In genomic region chr17:19433727-19434340, GRCh38 we compare ENCODE assay signal across 18 cellular contexts. TPM values are rescaled to one million over a fixed set of nuclear protein-coding genes. Genes with fewer than 3 reads are reported as not detected.
DNase-seq lines count a peak whose midpoint lies in the region; ATAC-seq and TF ChIP-seq lines count a peak whose summit lies in the region.
"Had no signal": no experiment of that assay in that cellular context is flagged by ENCODE, and none has a peak within 500 bp of the region (broad histone marks: within the 10 kb centered on the region; RNA-seq: fewer than 3 reads in every experiment).

No MANE protein-coding gene starts in this region.

- H3K4me2 ChIP-seq in neural progenitor cell: peak overlapping the region; percentile 33
- H3K4me2 ChIP-seq: PC-9 had no signal

- no peaks in the 10 kb centered on the region for H3K36me3 Mint-ChIP-seq in WTC11
- H3K36me3 Mint-ChIP-seq in neural progenitor cell: no peaks in the 10 kb centered on the region
- H3K36me3 Mint-ChIP-seq: CD14-positive monocyte had no signal

- H3K9me3 Mint-ChIP-seq in WTC11: no peaks in the 10 kb centered on the region
- H3K9me3 Mint-ChIP-seq in neural progenitor cell: no peaks in the 10 kb centered on the region

- H3K4me1 Mint-ChIP-seq in WTC11 (peaks cover 59% of the 10 kb centered on the region), neural progenitor cell (peaks cover 40% of the 10 kb centered on the region)
- H3K4me1 Mint-ChIP-seq: CD14-positive monocyte had no signal

- H3K27ac Mint-ChIP-seq in WTC11: peak overlapping the region; percentile 60
- no peak overlapping the region for H3K27ac Mint-ChIP-seq in neural progenitor cell

- H2AFZ ChIP-seq in neural progenitor cell (replicated peaks): no peak overlapping the region
- H2AFZ ChIP-seq: PC-9 had no signal

- CTCF ChIA-PET in HEK293 (lab: Yijun Ruan, JAX): interaction anchor here (0.6 to 4.0 kb wide), 7 partner anchors 9 to 1220 kb away, joined by 3 to 22 read pairs (median 4); partner anchors contain the start of gene B9D1
- CTCF ChIA-PET in WTC11 (lab: Charles Lee): interaction anchor here (0.7 to 4.3 kb wide), 22 partner anchors 9 to 333 kb away, joined by 3 to 32 read pairs (median 5); partner anchors contain the start of genes ALDH3A2, B9D1 and SLC47A2

- WGBS in right cardiac atrium: 86% methylated on average over 2 of the region's 2 CpGs

- H3K4me1 ChIP-seq in HEK293 (ENCODE audit: control insufficient read depth, insufficient read depth, low read length) (no peaks in the 10 kb centered on the region), neural progenitor cell (peaks cover 63% of the 10 kb centered on the region), right cardiac atrium (ENCODE audit: control insufficient read depth, insufficient read depth, low read length) (no peaks in the 10 kb centered on the region)

- H3K27ac ChIP-seq in HEK293 (ENCODE audit: extremely low read depth, low read depth, low read length) (no peak overlapping the region), neural progenitor cell (no peak overlapping the region), right cardiac atrium (ENCODE audit: low read length) (no peak overlapping the region)
- H3K27ac ChIP-seq: PC-9 had no signal

- ATAC-seq in WTC11: peak; percentile 54
- ATAC-seq in HG03045 (IDR thresholded peaks at IDR 0.05; ENCODE audit: unreplicated experiment): no peak
- no peak for ATAC-seq in right cardiac atrium
- ATAC-seq: K562 had no signal

- no peaks in the 10 kb centered on the region for H3K27me3 ChIP-seq in neural progenitor cell
- H3K27me3 ChIP-seq in MG63: no peaks in the 10 kb centered on the region
- no peaks in the 10 kb centered on the region for H3K27me3 ChIP-seq in right cardiac atrium (ENCODE audit: control insufficient read depth, insufficient read depth)

- intact Hi-C loops in right cardiac atrium (cut with DNase I): no loop called here

- DNase-seq in GM12865 (ENCODE audit: low read depth) (no peak), WTC11 (ENCODE audit: low spot score) (no peak), neural progenitor cell (ENCODE audit: low spot score) (peak; percentile 27), MG63 (no peak), right cardiac atrium (no peak)
- DNase-seq: GOT3, NCI-H1048, NCI-H1436 treated with DMSO at 0.1 percent for 48 hours, NCI-H2081, NCI-H510A, NCI-H774, PC-9 had no signal

- H4K20me1 ChIP-seq in neural progenitor cell (ENCODE audit: low read depth): no peaks in the 10 kb centered on the region

- no peaks in the 10 kb centered on the region for H3K27me3 Mint-ChIP-seq in WTC11 (ENCODE audit: low read depth)
- no peaks in the 10 kb centered on the region for H3K27me3 Mint-ChIP-seq in neural progenitor cell (ENCODE audit: insufficient read depth, low read depth)

- TF ChIP-seq CTCF in GM12865 (IDR thresholded peaks at IDR 0.05; ENCODE audit: insufficient read depth, low read depth, low read length, missing control alignments) (peak; percentile 12), HEK293 (tag by site-specific recombination; IDR thresholded peaks at IDR 0.05) (peak; percentile 36; the same call in 1 of the 2 replicates), WTC11 (IDR thresholded peaks at IDR 0.05) (no peak), neural progenitor cell (IDR thresholded peaks at IDR 0.05) (peak; percentile 34)

- peaks cover 67% of the 10 kb centered on the region for H3F3A ChIP-seq in neural progenitor cell (ENCODE audit: low read depth)

- POLR2A ChIA-PET in HEK293 (lab: Yijun Ruan, JAX) (interaction anchor here (1.2 kb wide), 2 partner anchors 56 to 214 kb away, joined by 3 read pairs; partner anchors contain the start of genes ALDH3A2 and MAPK7), WTC11 (lab: Charles Lee) (interaction anchor here (2.0 kb wide), 1 partner anchor 56 kb away, joined by 10 read pairs; the partner anchor contains the start of gene MAPK7)

- H3K36me3 ChIP-seq in HEK293 (ENCODE audit: control insufficient read depth in 2 of 2, insufficient read depth in 1 of 2, low read length in 2 of 2) (no peaks in the 10 kb centered on the region), neural progenitor cell (no peaks in the 10 kb centered on the region), MG63 (no peaks in the 10 kb centered on the region)

- H3K79me2 ChIP-seq in neural progenitor cell (ENCODE audit: low read depth): no peaks in the 10 kb centered on the region

- H3K4me3 Mint-ChIP-seq in WTC11 (no peak overlapping the region; the same call in 1 of the 2 replicates), neural progenitor cell (peak overlapping the region; percentile 36)
- H3K4me3 Mint-ChIP-seq: CD14-positive monocyte had no signal

- no peak overlapping the region for H3K4me3 ChIP-seq in GM12865 (ENCODE audit: low read depth, low read length)
- no peak overlapping the region for H3K4me3 ChIP-seq in HEK293 (ENCODE audit: low read depth, low read length)
- no peak overlapping the region for H3K4me3 ChIP-seq in neural progenitor cell
- no peak overlapping the region for H3K4me3 ChIP-seq in MG63
- no peak overlapping the region for H3K4me3 ChIP-seq in right cardiac atrium (ENCODE audit: low read length)
- H3K4me3 ChIP-seq: K562, PC-9 had no signal

- H3K9me3 ChIP-seq in HEK293 (ENCODE audit: control insufficient read depth, insufficient read depth, low read depth, low read length) (no peaks in the 10 kb centered on the region), neural progenitor cell (ENCODE audit: low read depth) (no peaks in the 10 kb centered on the region), MG63 (no peaks in the 10 kb centered on the region), right cardiac atrium (ENCODE audit: control insufficient read depth, low read length) (no peaks in the 10 kb centered on the region)

- H3K9ac ChIP-seq in neural progenitor cell: no peak overlapping the region

TF ChIP-seq in HEK293, 187 proteins besides CTCF, POLR2A, EP300 and RAD21:
- no peak for TF ChIP-seq WT1 (tag by site-specific recombination; IDR thresholded peaks at IDR 0.05)
- TF ChIP-seq ZNF426 (tag by site-specific recombination; IDR thresholded peaks at IDR 0.05): no peak
- TF ChIP-seq ZNF239 (tag by site-specific recombination; IDR thresholded peaks at IDR 0.05): no peak
- no peak for TF ChIP-seq ZNF624 (tag by site-specific recombination; IDR thresholded peaks at IDR 0.05)
TF ChIP-seq in HEK293: peak in this region for 0.

TF ChIP-seq in WTC11, 78 proteins besides CTCF, POLR2A, EP300 and RAD21 (continues in another document):
- TF ChIP-seq STAT6 (CRISPR knock-in tag; conservative IDR thresholded peaks at IDR 0.05; ENCODE audit: low read depth) (no peak), EMX1 (CRISPR knock-in tag; IDR thresholded peaks at IDR 0.05) (no peak), TP53 (CRISPR knock-in tag; IDR thresholded peaks at IDR 0.05) (no peak), PREB (CRISPR knock-in tag; IDR thresholded peaks at IDR 0.05; ENCODE audit: borderline replicate concordance) (no peak), ERG (CRISPR knock-in tag; IDR thresholded peaks at IDR 0.05) (no peak)

RNA-seq across cellular contexts. Expression of gene RNF112, which starts 22.8 kb away (rescaled TPM):
- total RNA-seq in WTC11 (2021): 4.5 to 5.1 TPM (median 4.9 TPM) in 3 replicates
- total RNA-seq in neural progenitor cell (ENCODE audit: low replicate concordance): 0.86 and 1.8 TPM in 2 replicates
- total RNA-seq in MG63 (2014; rRNA removed; shearing (Covaris generic); ENCODE audit: low replicate concordance): not detected in 2 replicates
- 1 to 10 TPM; 2.5 to 6.3 (median 4.4) TPM for total RNA-seq in right cardiac atrium
- polyA plus RNA-seq in right cardiac atrium: 3.3 TPM
- total RNA-seq: HT1080, SK-MEL-5 had no signal
- polyA plus RNA-seq: CD14-positive monocyte, K562 had no signal

RNA-seq across cellular contexts. Expression of gene MFAP4, which starts 46.8 kb away (rescaled TPM):
- total RNA-seq in WTC11 (2021) (3.9 to 4.1 TPM (median 4.0 TPM) in 3 replicates), neural progenitor cell (ENCODE audit: low replicate concordance) (0.22 TPM in 1 of 2 replicates, not detected in the other), right cardiac atrium (100 to 1,000 TPM in 3 of 4 donors, 10 to 100 TPM in 1; 92.8 to 160 (median 131) TPM)
- total RNA-seq in MG63 (2014; rRNA removed; shearing (Covaris generic); ENCODE audit: low replicate concordance): 3.2 and 4.3 TPM in 2 replicates
- 95.2 TPM for polyA plus RNA-seq in right cardiac atrium
- total RNA-seq: HT1080, PC-9, SK-MEL-5 had no signal

RNA-seq across cellular contexts. Expression of gene MAPK7, which starts 55.5 kb away (rescaled TPM):
- total RNA-seq in WTC11 (2021) (35.6 to 38.5 TPM (median 37.4 TPM) in 3 replicates), neural progenitor cell (ENCODE audit: low replicate concordance) (12.2 and 20.7 TPM in 2 replicates), right cardiac atrium (10 to 100 TPM; 13.3 to 16.7 (median 16.3) TPM)
- 2.8 and 10.1 TPM in 2 replicates for total RNA-seq in MG63 (2014; rRNA removed; shearing (Covaris generic); ENCODE audit: low replicate concordance)
- 9.0 TPM for polyA plus RNA-seq in right cardiac atrium

Comparison
In these comparisons a context has a peak if more than half of its experiments do, and no peak if none do; other contexts are left out.
1. RNA of gene MFAP4, which starts 46.8 kb away (total RNA-seq): 92.8 to 160 TPM in right cardiac atrium; 3.9 to 4.1 TPM in WTC11, 3.2 to 4.3 TPM in MG63 and 0.22 TPM in neural progenitor cell; every median in the first group is over 10 times any median in the second.